Comparison of ENCODE assay signal across 10 cellular contexts in the genomic region with DNA sequence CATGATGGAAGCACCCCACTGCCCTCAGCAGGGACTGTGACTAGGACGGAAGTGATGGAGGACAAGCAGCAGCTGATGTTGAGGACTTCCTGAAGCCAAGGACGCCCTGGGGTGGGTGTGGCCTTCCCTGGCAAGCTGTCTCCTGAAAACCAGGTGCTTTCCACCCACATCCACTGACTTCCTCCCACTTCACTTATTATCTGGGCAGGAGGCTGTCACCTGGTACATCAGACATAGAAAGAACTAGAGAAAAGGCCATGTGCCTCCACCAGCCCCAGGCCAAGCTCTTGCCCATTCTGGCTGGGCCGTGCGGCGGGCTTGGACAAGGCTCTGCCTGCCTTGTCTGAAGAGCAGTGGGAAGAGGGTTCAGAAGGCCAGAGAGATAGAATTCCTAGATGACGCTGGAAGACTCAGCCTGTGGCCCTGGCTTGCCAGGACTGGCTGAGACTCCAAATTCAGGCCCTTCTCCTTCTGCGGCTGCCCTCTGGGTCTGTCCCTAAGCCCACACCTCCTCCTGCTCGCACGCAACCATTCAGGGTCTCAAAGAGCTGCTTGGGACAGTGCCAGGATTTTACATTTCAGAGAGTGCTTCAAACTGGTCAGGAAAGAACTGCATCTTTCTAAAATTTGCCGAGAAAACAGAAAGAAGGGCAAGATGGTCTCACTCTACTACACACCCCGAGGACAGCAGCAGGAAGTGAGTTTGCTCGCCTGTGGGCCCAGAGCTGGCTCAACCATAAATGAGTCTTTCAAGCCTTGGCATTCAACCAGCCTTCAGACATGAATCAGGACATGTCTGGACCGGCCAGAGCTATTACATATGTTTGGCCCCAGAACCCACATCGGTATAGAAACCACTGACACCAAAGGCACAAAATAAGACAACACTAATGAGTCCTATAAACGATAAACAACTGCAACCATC. TPM values are rescaled to one million over a fixed set of nuclear protein-coding genes. Genes with fewer than 3 reads are reported as not detected.
DNase-seq lines count a peak whose midpoint lies in the region; ATAC-seq and TF ChIP-seq lines count a peak whose summit lies in the region.
"Had no signal": no experiment of that assay in that cellular context is flagged by ENCODE, and none has a peak within 500 bp of the region (broad histone marks: within the 10 kb centered on the region; RNA-seq: fewer than 3 reads in every experiment).

No MANE protein-coding gene starts in this region.

- peaks cover 4% of the 10 kb centered on the region for H3K36me3 Mint-ChIP-seq in activated naive CD4-positive, alpha-beta T cell treated with anti-CD3 and anti-CD28 coated beads, Interleukin-2, amount 50 U/mL, for 24 hours

- H3K4me3 ChIP-seq in astrocyte of the cerebellum (ENCODE audit: low read depth, low read length) (no peak overlapping the region), WERI-Rb-1 (ENCODE audit: low read depth, low read length) (no peak overlapping the region)
- H3K4me3 ChIP-seq: cardiac muscle cell, pancreas had no signal

- peak overlapping the region; percentile 72 for H3K27ac Mint-ChIP-seq in activated naive CD4-positive, alpha-beta T cell treated with anti-CD3 and anti-CD28 coated beads, Interleukin-2, amount 50 U/mL, for 24 hours

- no peak overlapping the region for H3K27ac ChIP-seq in WERI-Rb-1
- H3K27ac ChIP-seq: cardiac muscle cell, pancreas had no signal

- H3K27me3 Mint-ChIP-seq in activated naive CD4-positive, alpha-beta T cell treated with anti-CD3 and anti-CD28 coated beads, Interleukin-2, amount 50 U/mL, for 24 hours, result no peaks in the 10 kb centered on the region

- no peak for DNase-seq in activated naive CD4-positive, alpha-beta T cell (lab: John Stamatoyannopoulos, UW)
- DNase-seq in astrocyte of the cerebellum (ENCODE audit: low read depth) (peak; percentile 69), inferior parietal cortex (ENCODE audit: extremely low spot score) (peak; percentile 51), ureter (ENCODE audit: low spot score) (peak; percentile 82), WERI-Rb-1 (no peak)
- DNase-seq: pancreas had no signal

- no peak for ATAC-seq in HG03457 (IDR thresholded peaks at IDR 0.05; ENCODE audit: unreplicated experiment)
- ATAC-seq in HG03354 (IDR thresholded peaks at IDR 0.05; ENCODE audit: poor library complexity, severe bottlenecking, unreplicated experiment), result no peak

- H3K4me1 Mint-ChIP-seq in activated naive CD4-positive, alpha-beta T cell treated with anti-CD3 and anti-CD28 coated beads, Interleukin-2, amount 50 U/mL, for 24 hours, result peaks cover 15% of the 10 kb centered on the region

- in situ Hi-C loops in astrocyte of the cerebellum (cut with HindIII; ENCODE audit: low sequenced_read_pairs), result no loop called here

- H3K9me3 Mint-ChIP-seq in activated naive CD4-positive, alpha-beta T cell treated with anti-CD3 and anti-CD28 coated beads, Interleukin-2, amount 50 U/mL, for 24 hours, result no peaks in the 10 kb centered on the region

- TF ChIP-seq CTCF in astrocyte of the cerebellum (IDR thresholded peaks at IDR 0.05; ENCODE audit: low read depth, low read length, missing control alignments) (no peak), WERI-Rb-1 (IDR thresholded peaks at IDR 0.05; ENCODE audit: low read depth, low read length) (no peak)

- no peaks in the 10 kb centered on the region for H3K9me3 ChIP-seq in WERI-Rb-1 (ENCODE audit: severe bottlenecking)
- H3K9me3 ChIP-seq: pancreas had no signal

- H3K36me3 ChIP-seq in WERI-Rb-1, result peaks cover 19% of the 10 kb centered on the region

- H3K27me3 ChIP-seq in WERI-Rb-1 (ENCODE audit: insufficient read depth, low read depth, severe bottlenecking), result no peaks in the 10 kb centered on the region
- H3K27me3 ChIP-seq: cardiac muscle cell, pancreas had no signal

- H3K4me3 Mint-ChIP-seq in activated naive CD4-positive, alpha-beta T cell treated with anti-CD3 and anti-CD28 coated beads, Interleukin-2, amount 50 U/mL, for 24 hours, result no peak overlapping the region

RNA-seq across cellular contexts. Expression of gene ARHGAP1, which starts 13.3 kb away (rescaled TPM):
- 175 TPM for total RNA-seq in ureter

RNA-seq across cellular contexts. Expression of gene ZNF408, which starts 13.7 kb away (rescaled TPM):
- 10.7 TPM for total RNA-seq in ureter

RNA-seq across cellular contexts. Expression of gene F2, which starts 31.9 kb away (rescaled TPM):
- not detected for total RNA-seq in ureter
- total RNA-seq: cardiac muscle cell had no signal

Comparison
In these comparisons a context has a peak if more than half of its experiments do, and no peak if none do; other contexts are left out.
1. DNase-seq: peak in astrocyte of the cerebellum (single experiment), inferior parietal cortex (single experiment) and ureter (single experiment); none in activated naive CD4-positive, alpha-beta T cell (0 of 4) and WERI-Rb-1 (single experiment).